ENCODE assay signal across 8 cellular contexts in the genomic region with DNA sequence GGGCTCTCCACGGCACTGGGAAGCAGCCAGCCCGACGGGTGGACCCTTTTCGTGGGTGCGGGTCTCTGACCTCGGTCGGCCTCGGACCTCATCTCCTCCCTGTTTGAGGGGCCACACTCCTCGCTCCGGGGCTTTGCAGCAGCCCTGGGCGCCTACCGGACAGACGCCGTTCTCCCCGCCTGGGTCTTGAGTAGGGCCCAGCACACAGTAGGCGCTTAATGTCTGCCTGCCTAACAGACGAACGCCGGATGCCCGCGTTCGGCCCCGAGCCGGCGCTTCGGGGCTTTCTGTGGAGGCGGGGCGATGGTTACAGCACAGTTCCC. TPM values are rescaled to one million over a fixed set of nuclear protein-coding genes. Genes with fewer than 3 reads are reported as not detected.
DNase-seq lines count a peak whose midpoint lies in the region; ATAC-seq and TF ChIP-seq lines count a peak whose summit lies in the region.

No MANE protein-coding gene starts in this region.

- TF ChIP-seq CTCF in foreskin keratinocyte (conservative IDR thresholded peaks at IDR 0.05) = no peak

- peaks cover 6% of the 10 kb centered on the region for H3K36me3 Mint-ChIP-seq in activated naive CD4-positive, alpha-beta T cell treated with anti-CD3 and anti-CD28 coated beads for 36 hours (ENCODE audit: low read depth)
- H3K36me3 Mint-ChIP-seq in T-cell = no peaks in the 10 kb centered on the region

- H3K9me3 Mint-ChIP-seq in activated naive CD4-positive, alpha-beta T cell treated with anti-CD3 and anti-CD28 coated beads for 36 hours = no peaks in the 10 kb centered on the region
- no peaks in the 10 kb centered on the region for H3K9me3 Mint-ChIP-seq in T-cell

- H3K36me3 ChIP-seq in skeletal muscle satellite cell (ENCODE audit: insufficient read depth, low read length) = peaks cover 7% of the 10 kb centered on the region

- DNase-seq in activated naive CD4-positive, alpha-beta T cell treated with anti-CD3 and anti-CD28 coated beads for 36 hours = no peak
- no peak for DNase-seq in activated naive CD4-positive, alpha-beta T cell treated with anti-CD3 and anti-CD28 coated beads, Interleukin-2, amount 50 U/mL, for 16 hours
- peak in 1 of 34 experiments; percentile 13 for DNase-seq in T-cell
- no peak for DNase-seq in foreskin keratinocyte
- DNase-seq in stimulated activated CD4-positive, alpha-beta T cell treated with anti-CD3 and anti-CD28 coated beads, Interleukin-1b, Interleukin-23, amount 100 ng/mL, for 48 hours = no peak
- DNase-seq in KBM-7 = no peak
- no peak for DNase-seq in germinal center (ENCODE audit: low spot score)

- POLR2A ChIA-PET in T-cell (lab: Charles Lee) = interaction anchor here in 1 of 2 donors (0.6 to 1.4 kb wide), 7 partner anchors 114 to 1763 kb away, joined by 3 to 9 read pairs (median 4); no protein-coding TSS in a partner anchor

- H3K4me3 Mint-ChIP-seq in activated naive CD4-positive, alpha-beta T cell treated with anti-CD3 and anti-CD28 coated beads for 36 hours = peak overlapping the region; percentile 98
- peak overlapping the region; percentile 90 to 99 (median 97) for H3K4me3 Mint-ChIP-seq in T-cell

- ATAC-seq in T-cell (replicated peaks in 1 of 4) = peak; percentile 7 to 15 (median 11)
- ATAC-seq in foreskin keratinocyte = peak; percentile 15

- in situ Hi-C loops in KBM-7 (cut with MboI; ENCODE audit: low pct_unique_long_range_greater_than_20kb, low sequenced_read_pairs) = no loop called here

- H3K27ac ChIP-seq in foreskin keratinocyte = peak overlapping the region; percentile 57

- H3K4me1 ChIP-seq in foreskin keratinocyte = no peaks in the 10 kb centered on the region
- H3K4me1 ChIP-seq in skeletal muscle satellite cell (ENCODE audit: control insufficient read depth, insufficient read depth, low read length) = peaks cover 9% of the 10 kb centered on the region

- peak overlapping the region; percentile 84 for H3K4me3 ChIP-seq in skeletal muscle satellite cell (ENCODE audit: low read length)

- H3K27me3 Mint-ChIP-seq in activated naive CD4-positive, alpha-beta T cell treated with anti-CD3 and anti-CD28 coated beads for 36 hours (ENCODE audit: low read depth) = no peaks in the 10 kb centered on the region
- no peaks in the 10 kb centered on the region for H3K27me3 Mint-ChIP-seq in T-cell

- H3K9me3 ChIP-seq in skeletal muscle satellite cell (replicated peaks; ENCODE audit: low read length) = no peaks in the 10 kb centered on the region

- peaks cover 41% of the 10 kb centered on the region for H3K4me1 Mint-ChIP-seq in activated naive CD4-positive, alpha-beta T cell treated with anti-CD3 and anti-CD28 coated beads for 36 hours (ENCODE audit: low read depth)
- peaks cover 40 to 66% (median 56%) of the 10 kb centered on the region in 3 donors for H3K4me1 Mint-ChIP-seq in T-cell

- CTCF ChIA-PET in activated naive CD4-positive, alpha-beta T cell treated with anti-CD3 and anti-CD28 coated beads for 36 hours (lab: Charles Lee) = interaction anchor here (0.6 to 5.1 kb wide), 11 partner anchors 8 to 341 kb away, joined by 3 to 40 read pairs (median 3); no protein-coding TSS in a partner anchor
- CTCF ChIA-PET in T-cell (lab: Charles Lee) = interaction anchor here (0.6 to 1.6 kb wide), 8 partner anchors 8 to 794 kb away, joined by 3 to 34 read pairs (median 4); no protein-coding TSS in a partner anchor

- peak overlapping the region; percentile 98 for H3K27ac Mint-ChIP-seq in activated naive CD4-positive, alpha-beta T cell treated with anti-CD3 and anti-CD28 coated beads for 36 hours
- H3K27ac Mint-ChIP-seq in T-cell = peak overlapping the region; percentile 99

- intact Hi-C loops in activated naive CD4-positive, alpha-beta T cell treated with anti-CD3 and anti-CD28 coated beads for 36 hours (cut with micrococcal nuclease) = loop anchor here (1.0 to 10.0 kb wide), 8 partner anchors 8 to 385 kb away; a partner anchor contains a TSS

- no peaks in the 10 kb centered on the region for H3K27me3 ChIP-seq in foreskin keratinocyte
- H3K27me3 ChIP-seq in skeletal muscle satellite cell (ENCODE audit: control insufficient read depth, insufficient read depth, low read length) = no peaks in the 10 kb centered on the region

- peak overlapping the region; percentile 99 for H3K9ac ChIP-seq in skeletal muscle satellite cell (ENCODE audit: low read depth, low read length)

- peak overlapping the region; percentile 96 for H3K4me2 ChIP-seq in skeletal muscle satellite cell (ENCODE audit: low read length)

RNA-seq across cellular contexts. Expression of a gene that starts 0.8 kb away (rescaled TPM):
- 100 to 1,000 TPM; 102 to 108 TPM for total RNA-seq in activated naive CD4-positive, alpha-beta T cell treated with anti-CD3 and anti-CD28 coated beads for 36 hours
- total RNA-seq in T-cell (10 to 100 TPM; 46.6 to 91.2 (median 80.0) TPM), foreskin keratinocyte (61.0 and 66.3 TPM in 2 replicates)
- 59.5 and 66.5 TPM in 2 replicates for polyA plus RNA-seq in foreskin keratinocyte
- 33.6 and 35.2 TPM in 2 replicates for total RNA-seq in skeletal muscle satellite cell (2012; rRNA removed)

RNA-seq across cellular contexts. Expression of a gene that starts 31.8 kb away (rescaled TPM):
- total RNA-seq in activated naive CD4-positive, alpha-beta T cell treated with anti-CD3 and anti-CD28 coated beads for 36 hours = 1 to 10 TPM; 2.1 to 2.2 TPM
- total RNA-seq in T-cell (1 to 10 TPM in 3 of 5 donors, under 1 TPM in 2; 0.28 to 9.0 (median 7.9) TPM), foreskin keratinocyte (0.34 and 0.67 TPM in 2 replicates)
- polyA plus RNA-seq in foreskin keratinocyte = 0.44 and 0.70 TPM in 2 replicates
- total RNA-seq in skeletal muscle satellite cell (2012; rRNA removed) = under 0.01 and 0.25 TPM in 2 replicates

RNA-seq across cellular contexts. Expression of a gene that starts 51.5 kb away (rescaled TPM):
- not detected for total RNA-seq in activated naive CD4-positive, alpha-beta T cell treated with anti-CD3 and anti-CD28 coated beads for 36 hours
- total RNA-seq in T-cell (under 1 TPM in 4 of 5 donors, not detected in 1; 0.18 to 0.67 (median 0.37) TPM), foreskin keratinocyte (not detected in 2 replicates)
- polyA plus RNA-seq in foreskin keratinocyte = not detected in 2 replicates
- not detected in 2 replicates for total RNA-seq in skeletal muscle satellite cell (2012; rRNA removed)
